In the genomic region with DNA sequence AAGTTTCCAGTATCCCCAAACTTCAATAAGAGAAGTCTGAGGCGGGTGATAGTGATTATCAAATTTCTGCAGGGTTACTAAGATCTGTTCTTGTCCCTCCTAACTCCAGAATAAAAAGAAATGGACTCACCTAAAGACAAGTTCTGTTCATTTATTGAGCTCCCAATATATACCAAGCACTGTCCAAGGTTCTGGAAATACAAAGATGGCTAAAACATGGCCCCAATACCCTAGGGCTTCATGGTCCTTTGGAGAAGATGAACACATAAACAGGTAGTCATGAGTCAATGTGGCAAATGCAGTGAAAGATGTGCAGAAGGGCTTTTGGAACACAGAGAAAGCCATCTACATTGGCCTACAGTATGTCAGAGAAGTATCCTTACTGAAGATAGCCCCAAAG, we compare ENCODE assay signal across 26 cellular contexts.
"Had no signal": no experiment of that assay in that cellular context is flagged by ENCODE, and none has a peak within 500 bp of the region (broad histone marks: within the 10 kb centered on the region; RNA-seq: fewer than 3 reads in every experiment).

No MANE protein-coding gene starts in this region.

- H3K27ac Mint-ChIP-seq: mesothelial cell of epicardium, naive B cell had no signal

- H3K4me1 ChIP-seq: esophagus squamous epithelium, gastrocnemius medialis, heart right ventricle, left lung, lower lobe of right lung had no signal

- H3K9me3 ChIP-seq: esophagus squamous epithelium, gastrocnemius medialis, heart right ventricle, left lung, lower lobe of right lung, mucosa of descending colon had no signal

- DNase-seq: dermis blood vessel endothelial cell; dorsolateral prefrontal cortex; effector CD4-positive, alpha-beta T cell; effector memory CD4-positive, alpha-beta T cell; erythroblast; esophagus squamous epithelium; foreskin fibroblast; foreskin melanocyte; gastrocnemius medialis; glutamatergic neuron; head of caudate nucleus; heart right ventricle; hippocampal formation; left cardiac atrium; left lung; left ventricle myocardium superior; lower lobe of right lung; mesenchymal stem cell; mucosa of descending colon; naive B cell had no signal

- H3K36me3 Mint-ChIP-seq: mesothelial cell of epicardium, naive B cell had no signal

- H3K27me3 Mint-ChIP-seq: naive B cell had no signal

- H3K36me3 ChIP-seq: esophagus squamous epithelium, gastrocnemius medialis, heart right ventricle, left lung, lower lobe of right lung had no signal

- FAIRE-seq: islet of Langerhans, keratinocyte had no signal

- H3K27me3 ChIP-seq: esophagus squamous epithelium, gastrocnemius medialis, left lung had no signal

- H3K27ac ChIP-seq: coronary artery, dorsolateral prefrontal cortex, epithelial cell of prostate, esophagus squamous epithelium, gastrocnemius medialis, heart right ventricle, left lung, lower lobe of right lung had no signal

- H3K4me3 ChIP-seq: coronary artery, dorsolateral prefrontal cortex, esophagus squamous epithelium, gastrocnemius medialis, heart right ventricle, left lung, lower lobe of right lung, mucosa of descending colon had no signal

- H3K4me3 Mint-ChIP-seq: mesothelial cell of epicardium, naive B cell had no signal

- ATAC-seq: esophagus mucosa, gastrocnemius medialis, heart right ventricle, left cardiac atrium, left lung, left ventricle myocardium superior, lower lobe of right lung, mucosa of descending colon had no signal

- H3K4me1 Mint-ChIP-seq: mesothelial cell of epicardium had no signal
